Comparison of ENCODE assay signal across 1 cellular context in genomic region chr6:16224409-16224808, GRCh38.
TF ChIP-seq lines count a peak whose summit lies in the region.

No MANE protein-coding gene starts in this region.

TF ChIP-seq in K562, 482 proteins besides CTCF, POLR2A, EP300 and RAD21 (continued from another document and continues in another):
- TF ChIP-seq AFF1 (IDR thresholded peaks at IDR 0.05; ENCODE audit: low read depth in 1 of 2, partially characterized antibody in 2 of 2) (peak in 1 of 2 experiments; percentile 21), ZNF511 (CRISPR knock-in tag; IDR thresholded peaks at IDR 0.05) (no peak), ZBTB8A (IDR thresholded peaks at IDR 0.05; ENCODE audit: partially characterized antibody) (no peak), PBX2 (CRISPR knock-in tag; IDR thresholded peaks at IDR 0.05; ENCODE audit: low read depth) (no peak), PBX2 (tag; conservative IDR thresholded peaks at IDR 0.05; ENCODE audit: low read depth) (peak; percentile 39), E4F1 (CRISPR knock-in tag; IDR thresholded peaks at IDR 0.05; ENCODE audit: borderline replicate concordance) (no peak), ZNF134 (CRISPR knock-in tag; conservative IDR thresholded peaks at IDR 0.05) (no peak), TAF15 (IDR thresholded peaks at IDR 0.05; ENCODE audit: low read depth, low read length) (no peak), CREB1 (IDR thresholded peaks at IDR 0.05) (peak; percentile 66; the same call in 1 of the 2 replicates), CREB1 (CRISPR knock-in tag; IDR thresholded peaks at IDR 0.05) (0 out of 2 replicates have a peak, but pooled peaks have one; percentile 13), ETV1 (tag; conservative IDR thresholded peaks at IDR 0.05; ENCODE audit: low read depth) (no peak), TBL1XR1 (IDR thresholded peaks at IDR 0.05; ENCODE audit: low read length in 2 of 2) (peak; percentile 53 to 82; a peak in 3 of 4 replicates), MYC (IDR thresholded peaks at IDR 0.05; ENCODE audit: low read depth, low read length) (peak; percentile 90), MYC (CRISPR knock-in tag; IDR thresholded peaks at IDR 0.05; ENCODE audit: borderline replicate concordance, low read depth) (0 out of 2 replicates have a peak, but pooled peaks have one; percentile 9), ZNF140 (CRISPR knock-in tag; IDR thresholded peaks at IDR 0.05) (no peak), SAP30 (IDR thresholded peaks at IDR 0.05; ENCODE audit: borderline replicate concordance, insufficient read depth, low read depth, low read length, poor library complexity, severe bottlenecking) (no peak), MAZ (CRISPR knock-in tag; conservative IDR thresholded peaks at IDR 0.05 in 1 of 2, IDR thresholded peaks at IDR 0.05 in 1 of 2) (peak; percentile 24 to 50; a peak in 1 of 4 replicates), HNRNPH1 (optimal IDR thresholded peaks at IDR 0.05; ENCODE audit: low read depth, low read length) (no peak), MGA (IDR thresholded peaks at IDR 0.05) (peak; percentile 83), CHD2 (IDR thresholded peaks at IDR 0.05; ENCODE audit: low read depth, low read length) (no peak), CTBP1 (IDR thresholded peaks at IDR 0.05; ENCODE audit: borderline replicate concordance) (peak; percentile 60), GATA2 (CRISPR knock-in tag; IDR thresholded peaks at IDR 0.05) (peak; percentile 89), TRIM25 (IDR thresholded peaks at IDR 0.05; ENCODE audit: borderline replicate concordance) (no peak), ID3 (CRISPR knock-in tag; IDR thresholded peaks at IDR 0.05) (no peak), ID3 (tag; IDR thresholded peaks at IDR 0.05) (peak; percentile 41), MLLT1 (IDR thresholded peaks at IDR 0.05) (peak in 1 of 2 experiments; percentile 98; a peak in 2 of 4 replicates)
